ENCODE assay signal across 8 cellular contexts in the genomic region with DNA sequence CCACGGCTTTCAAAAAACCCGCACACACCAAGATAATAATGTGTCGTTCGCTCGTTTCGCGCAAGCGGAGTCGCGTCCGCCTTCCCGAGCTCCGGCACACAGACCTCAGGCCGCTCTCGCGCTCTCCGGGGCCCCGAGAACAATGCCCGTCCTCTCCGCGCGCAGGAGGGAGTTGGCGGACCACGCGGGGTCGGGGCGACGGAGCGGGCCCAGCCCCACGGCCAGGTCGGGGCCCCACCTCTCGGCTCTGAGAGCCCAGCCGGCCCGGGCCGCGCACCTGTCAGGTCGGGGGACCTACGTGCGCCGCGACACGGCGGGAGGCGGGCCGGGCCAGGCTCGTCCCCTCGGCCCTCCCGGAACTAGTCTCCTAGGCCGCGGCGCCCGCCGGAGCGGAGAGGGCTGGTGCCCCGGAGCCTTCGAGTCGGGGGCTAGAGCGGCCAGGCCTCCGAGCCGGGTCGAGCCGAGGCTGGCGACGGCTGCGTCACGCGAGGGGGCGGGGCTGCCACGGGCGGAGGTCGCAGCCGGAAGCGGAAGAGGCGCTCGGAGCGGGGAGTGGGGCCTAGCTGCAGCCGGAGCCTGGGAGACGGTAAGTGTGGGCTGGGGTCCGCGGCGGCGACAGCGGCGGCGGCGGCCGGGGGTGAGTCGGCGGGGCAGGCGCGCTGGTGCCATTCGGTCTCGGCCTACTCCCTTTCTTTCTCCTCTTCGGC. TPM values are rescaled to one million over a fixed set of nuclear protein-coding genes. Genes with fewer than 3 reads are reported as not detected.
DNase-seq lines count a peak whose midpoint lies in the region; ATAC-seq and TF ChIP-seq lines count a peak whose summit lies in the region.

Gene CLK3 (plus strand): TSS at position 524 of the 707 bp plus-strand sequence. CDS start 3,361 bp downstream, outside the sequence.

- peak; percentile 92 for DNase-seq in EH (ENCODE audit: low read depth)
- DNase-seq in H4 (ENCODE audit: low spot score) = peak; percentile 86
- DNase-seq in RWPE2 (ENCODE audit: low spot score) = peak; percentile 99
- DNase-seq in activated T-helper 2 cell treated with anti-CD3 and anti-CD28 coated beads, Interferon-gamma antibody, Interleukin-2, Interleukin-4, amounts not matched to agents 10 μg/mL and 5 μg/mL and 100 μg/mL, durations not matched to agents 14 hours and 24 hours and 36 hours (ENCODE audit: low spot score) = peak; percentile 95
- peak; percentile 84 for DNase-seq in fibroblast of peridontal ligament (ENCODE audit: extremely low read depth)
- DNase-seq in natural killer cell treated with Interleukin-12 subunit alpha and Interleukin-12 subunit beta and Interleukin-15 and Interleukin-18, amount 100 ng/mL, for 72 hours (ENCODE audit: low spot score) = peak; percentile 98
- peak; percentile 99 for DNase-seq in stimulated activated naive CD8-positive, alpha-beta T cell treated with anti-CD3 and anti-CD28 coated beads, Interleukin-15, Interleukin-2, amounts not matched to agents 100 U/mL and 50 U/mL, for 24 hours

- no peaks in the 10 kb centered on the region for H3K9me3 Mint-ChIP-seq in activated T-helper 2 cell treated with anti-CD3 and anti-CD28 coated beads, Interferon-gamma antibody, Interleukin-2, Interleukin-4, amounts not matched to agents 10 μg/mL and 5 μg/mL and 100 μg/mL, durations not matched to agents 14 hours and 24 hours and 36 hours
- H3K9me3 Mint-ChIP-seq in natural killer cell treated with Interleukin-12 subunit alpha and Interleukin-12 subunit beta and Interleukin-15 and Interleukin-18, amount 100 ng/mL, for 72 hours = no peaks in the 10 kb centered on the region

- H3K79me2 ChIP-seq in Loucy (ENCODE audit: insufficient read depth, low read length) = peaks cover 49% of the 10 kb centered on the region

- H3K4me3 Mint-ChIP-seq in activated T-helper 2 cell treated with anti-CD3 and anti-CD28 coated beads, Interferon-gamma antibody, Interleukin-2, Interleukin-4, amounts not matched to agents 10 μg/mL and 5 μg/mL and 100 μg/mL, durations not matched to agents 14 hours and 24 hours and 36 hours (ENCODE audit: low read depth) = peak within 1 kb of the TSS; percentile 96
- H3K4me3 Mint-ChIP-seq in natural killer cell treated with Interleukin-12 subunit alpha and Interleukin-12 subunit beta and Interleukin-15 and Interleukin-18, amount 100 ng/mL, for 72 hours = peak within 1 kb of the TSS; percentile 94

- no peaks in the 10 kb centered on the region for H3K9me2 ChIP-seq in Loucy (replicated peaks; ENCODE audit: low read depth, low read length)

- no peaks in the 10 kb centered on the region for H3K9me3 ChIP-seq in Loucy (ENCODE audit: insufficient read depth, low read depth, low read length)
- H3K9me3 ChIP-seq in RWPE2 (ENCODE audit: severe bottlenecking) = no peaks in the 10 kb centered on the region

- TF ChIP-seq CTCF in Loucy (conservative IDR thresholded peaks at IDR 0.05; ENCODE audit: low read length) (no peak), RWPE2 (IDR thresholded peaks at IDR 0.05; ENCODE audit: poor library complexity, severe bottlenecking) (no peak)

- H3F3A ChIP-seq in Loucy (ENCODE audit: low read depth) = no peaks in the 10 kb centered on the region

- H3K27me3 ChIP-seq in Loucy (ENCODE audit: insufficient read depth, low read length, poor library complexity, severe bottlenecking) (no peaks in the 10 kb centered on the region), RWPE2 (ENCODE audit: insufficient read depth, poor library complexity, severe bottlenecking) (no peaks in the 10 kb centered on the region)

- H3K27ac Mint-ChIP-seq in activated T-helper 2 cell treated with anti-CD3 and anti-CD28 coated beads, Interferon-gamma antibody, Interleukin-2, Interleukin-4, amounts not matched to agents 10 μg/mL and 5 μg/mL and 100 μg/mL, durations not matched to agents 14 hours and 24 hours and 36 hours = peak within 1 kb of the TSS; percentile 97
- H3K27ac Mint-ChIP-seq in natural killer cell treated with Interleukin-12 subunit alpha and Interleukin-12 subunit beta and Interleukin-15 and Interleukin-18, amount 100 ng/mL, for 72 hours = peak within 1 kb of the TSS; percentile 94

- peak within 1 kb of the TSS; percentile 91 for H2AFZ ChIP-seq in Loucy (ENCODE audit: low read length)

- peaks cover 28% of the 10 kb centered on the region for H3K4me1 Mint-ChIP-seq in activated T-helper 2 cell treated with anti-CD3 and anti-CD28 coated beads, Interferon-gamma antibody, Interleukin-2, Interleukin-4, amounts not matched to agents 10 μg/mL and 5 μg/mL and 100 μg/mL, durations not matched to agents 14 hours and 24 hours and 36 hours (ENCODE audit: low read depth)
- H3K4me1 Mint-ChIP-seq in natural killer cell treated with Interleukin-12 subunit alpha and Interleukin-12 subunit beta and Interleukin-15 and Interleukin-18, amount 100 ng/mL, for 72 hours (ENCODE audit: low read depth in 2 of 2) = peaks cover 34 to 41% of the 10 kb centered on the region in 2 donors

- H3K36me3 ChIP-seq in Loucy (ENCODE audit: insufficient read depth, low read length) (peaks cover 15% of the 10 kb centered on the region; the same call in 1 of the 2 replicates), RWPE2 (ENCODE audit: low read depth) (peaks cover 17% of the 10 kb centered on the region)

- intact Hi-C loops in activated T-helper 2 cell treated with anti-CD3 and anti-CD28 coated beads, Interferon-gamma antibody, Interleukin-2, Interleukin-4, amounts not matched to agents 10 μg/mL and 5 μg/mL and 100 μg/mL, durations not matched to agents 14 hours and 24 hours and 36 hours (cut with micrococcal nuclease) = loop anchor here (1.0 to 2.0 kb wide), 4 partner anchors 17 to 241 kb away; partner anchors contain the start of gene UBL7

- ATAC-seq in RWPE2 (ENCODE audit: low read depth) = peak; percentile 88
- ATAC-seq in natural killer cell treated with Interleukin-12 subunit alpha and Interleukin-12 subunit beta and Interleukin-15 and Interleukin-18, amount 100 ng/mL, for 72 hours = peak; percentile 91
- peak; percentile 92 for ATAC-seq in stimulated activated naive CD8-positive, alpha-beta T cell treated with anti-CD3 and anti-CD28 coated beads, Interleukin-15, Interleukin-2, amounts not matched to agents 100 U/mL and 50 U/mL, for 24 hours

- no peaks in the 10 kb centered on the region for H3K27me3 Mint-ChIP-seq in activated T-helper 2 cell treated with anti-CD3 and anti-CD28 coated beads, Interferon-gamma antibody, Interleukin-2, Interleukin-4, amounts not matched to agents 10 μg/mL and 5 μg/mL and 100 μg/mL, durations not matched to agents 14 hours and 24 hours and 36 hours (ENCODE audit: low read depth)
- no peaks in the 10 kb centered on the region for H3K27me3 Mint-ChIP-seq in natural killer cell treated with Interleukin-12 subunit alpha and Interleukin-12 subunit beta and Interleukin-15 and Interleukin-18, amount 100 ng/mL, for 72 hours

- H3K4me2 ChIP-seq in Loucy (ENCODE audit: low read depth, low read length, poor library complexity, severe bottlenecking) = peak within 1 kb of the TSS; percentile 96

- peak within 1 kb of the TSS; percentile 73 for H3K27ac ChIP-seq in RWPE2 (ENCODE audit: poor library complexity, severe bottlenecking)

- peaks cover 26% of the 10 kb centered on the region for H3K36me3 Mint-ChIP-seq in activated T-helper 2 cell treated with anti-CD3 and anti-CD28 coated beads, Interferon-gamma antibody, Interleukin-2, Interleukin-4, amounts not matched to agents 10 μg/mL and 5 μg/mL and 100 μg/mL, durations not matched to agents 14 hours and 24 hours and 36 hours (ENCODE audit: low read depth)
- no peaks in the 10 kb centered on the region for H3K36me3 Mint-ChIP-seq in natural killer cell treated with Interleukin-12 subunit alpha and Interleukin-12 subunit beta and Interleukin-15 and Interleukin-18, amount 100 ng/mL, for 72 hours

- H3K4me3 ChIP-seq in Loucy (ENCODE audit: low read length, poor library complexity, severe bottlenecking) (peak within 1 kb of the TSS; percentile 85), RWPE2 (ENCODE audit: severe bottlenecking) (peak within 1 kb of the TSS; percentile 70)

- H3K9ac ChIP-seq in Loucy (ENCODE audit: low read depth, low read length, poor library complexity, severe bottlenecking) = peak within 1 kb of the TSS; percentile 93

- H3K4me1 ChIP-seq in Loucy (ENCODE audit: insufficient read depth, low read length, poor library complexity, severe bottlenecking) = peaks cover 27% of the 10 kb centered on the region
- peaks cover 8% of the 10 kb centered on the region for H3K4me1 ChIP-seq in RWPE2 (ENCODE audit: insufficient read depth, poor library complexity, severe bottlenecking)

- peaks cover 48% of the 10 kb centered on the region for H4K20me1 ChIP-seq in Loucy (ENCODE audit: insufficient read depth, low read length, poor library complexity, severe bottlenecking)

RNA-seq across cellular contexts. Expression of gene CLK3, which starts in this region (rescaled TPM):
- 46.1 and 54.9 TPM in 2 replicates for total RNA-seq in H4 (2014; rRNA removed; shearing (Covaris generic))
- 119 and 122 TPM in 2 replicates for total RNA-seq in activated T-helper 2 cell treated with anti-CD3 and anti-CD28 coated beads, Interferon-gamma antibody, Interleukin-2, Interleukin-4, amounts not matched to agents 10 μg/mL and 5 μg/mL and 100 μg/mL, durations not matched to agents 14 hours and 24 hours and 36 hours
- 100 to 1,000 TPM; 148 TPM for total RNA-seq in natural killer cell treated with Interleukin-12 subunit alpha and Interleukin-12 subunit beta and Interleukin-15 and Interleukin-18, amount 100 ng/mL, for 72 hours

Comparison
In these comparisons a context has a peak if more than half of its experiments do, and no peak if none do; other contexts are left out.
1. Peak in every context shown above with its lines: DNase-seq, ATAC-seq, H3K4me3 ChIP-seq and H3K27ac ChIP-seq.